ENCODE assay signal across 16 cellular contexts in genomic region chr9:127982912-127983311, GRCh38. TPM values are rescaled to one million over a fixed set of nuclear protein-coding genes. Genes with fewer than 3 reads are reported as not detected.
DNase-seq lines count a peak whose midpoint lies in the region; ATAC-seq and TF ChIP-seq lines count a peak whose summit lies in the region.
"Had no signal": no experiment of that assay in that cellular context is flagged by ENCODE, and none has a peak within 500 bp of the region (broad histone marks: within the 10 kb centered on the region; RNA-seq: fewer than 3 reads in every experiment).

No MANE protein-coding gene starts in this region.

- H3K4me2 ChIP-seq in trophoblast cell (ENCODE audit: low read length), result no peak overlapping the region
- H3K4me2 ChIP-seq in hepatocyte, result no peak overlapping the region

- H3K4ac ChIP-seq in trophoblast cell (ENCODE audit: low read depth, low read length), result no peak overlapping the region

- no peaks in the 10 kb centered on the region for H3K9me2 ChIP-seq in hepatocyte (replicated peaks; ENCODE audit: insufficient read depth)

- H3K27ac ChIP-seq in body of pancreas (peak overlapping the region in 3 of 4 donors; percentile 35 to 38 (median 37)), trophoblast cell (ENCODE audit: low read depth, low read length) (no peak overlapping the region), hepatocyte (no peak overlapping the region)
- H3K27ac ChIP-seq: HL-60 had no signal

- H4K91ac ChIP-seq in trophoblast cell (ENCODE audit: low read depth, low read length), result peak overlapping the region; percentile 47

- H3K36me3 Mint-ChIP-seq in activated CD8-positive, alpha-beta memory T cell treated with anti-CD3 and anti-CD28 coated beads, Interleukin-2, amount 10 ng/mL, durations not matched to agents 7 days and 5 days, result peaks cover 8% of the 10 kb centered on the region

- H3K4me1 Mint-ChIP-seq in activated CD8-positive, alpha-beta memory T cell treated with anti-CD3 and anti-CD28 coated beads, Interleukin-2, amount 10 ng/mL, durations not matched to agents 7 days and 5 days, result peaks cover 32% of the 10 kb centered on the region

- H3K36me3 ChIP-seq in body of pancreas (replicated peaks in 1 of 2; ENCODE audit: insufficient read depth in 1 of 2, low read depth in 2 of 2), result no peaks in the 10 kb centered on the region
- no peaks in the 10 kb centered on the region for H3K36me3 ChIP-seq in trophoblast cell (ENCODE audit: control insufficient read depth in 1 of 2, insufficient read depth in 2 of 2, low read length in 2 of 2)
- H3K36me3 ChIP-seq in hepatocyte (replicated peaks; ENCODE audit: insufficient read depth, low read depth), result no peaks in the 10 kb centered on the region

- no peak for TF ChIP-seq POLR2A in body of pancreas (IDR thresholded peaks at IDR 0.05)

- H2BK120ac ChIP-seq in trophoblast cell (ENCODE audit: insufficient read depth, low read length, poor library complexity), result no peak overlapping the region

- no peaks in the 10 kb centered on the region for H3K9me3 ChIP-seq in body of pancreas
- H3K9me3 ChIP-seq in trophoblast cell (ENCODE audit: insufficient read depth, low read depth, low read length), result no peaks in the 10 kb centered on the region
- no peaks in the 10 kb centered on the region for H3K9me3 ChIP-seq in hepatocyte (ENCODE audit: low read depth)

- WGBS in body of pancreas, 2 donors, result 80 to 100% methylated on average over 1 of the region's 1 CpG
- no CpG with 5 or more reads among the region's 1 CpG for WGBS in trophoblast cell (ENCODE audit: extremely low coverage, insufficient coverage, insufficient read length)
- WGBS in hepatocyte (ENCODE audit: low lambda C conversion rate, missing lambda C conversion rate), result 100% methylated on average over 1 of the region's 1 CpG

- peak overlapping the region; percentile 19 for H3K27ac Mint-ChIP-seq in activated CD8-positive, alpha-beta memory T cell treated with anti-CD3 and anti-CD28 coated beads, Interleukin-2, amount 10 ng/mL, durations not matched to agents 7 days and 5 days

- peak overlapping the region; percentile 43 for H3K14ac ChIP-seq in trophoblast cell (ENCODE audit: low read length)

- H4K20me1 ChIP-seq in hepatocyte (ENCODE audit: insufficient read depth, poor library complexity, severe bottlenecking), result peaks cover 23% of the 10 kb centered on the region

- H3K27me3 Mint-ChIP-seq in activated CD8-positive, alpha-beta memory T cell treated with anti-CD3 and anti-CD28 coated beads, Interleukin-2, amount 10 ng/mL, durations not matched to agents 7 days and 5 days, result no peaks in the 10 kb centered on the region

- TF ChIP-seq CTCF in body of pancreas (IDR thresholded peaks at IDR 0.05) (no peak), hepatocyte (IDR thresholded peaks at IDR 0.05; ENCODE audit: poor library complexity) (no peak)

- no peak overlapping the region for H3K4me3 ChIP-seq in body of pancreas
- H3K4me3 ChIP-seq in trophoblast cell (ENCODE audit: low read depth, low read length), result no peak overlapping the region
- H3K4me3 ChIP-seq in hepatocyte, result no peak overlapping the region
- H3K4me3 ChIP-seq: skin epidermis had no signal

- H4K12ac ChIP-seq in trophoblast cell (ENCODE audit: low read depth, low read length), result no peak overlapping the region

- DNase-seq in activated CD8-positive, alpha-beta memory T cell treated with anti-CD3 and anti-CD28 coated beads, Interleukin-2, amount 10 ng/mL, durations not matched to agents 7 days and 5 days, result no peak
- no peak for DNase-seq in activated CD8-positive, alpha-beta memory T cell treated with anti-CD3 and anti-CD28 coated beads for 24 hours
- DNase-seq in NAMALWA (ENCODE audit: low spot score) (peak; percentile 51), body of pancreas (no peak), trophoblast cell (no peak), hepatocyte (ENCODE audit: low spot score) (no peak), NCI-H748 treated with DMSO at 0.1 percent for 48 hours (lab: John Stamatoyannopoulos, UW) (no peak)
- DNase-seq: ACHN, dermis blood vessel endothelial cell, DMS 273 treated with DMSO at 0.1 percent for 48 hours, NCI-H1930, NCI-H82, nucleus accumbens had no signal

- H2AFZ ChIP-seq in trophoblast cell (ENCODE audit: insufficient read depth, low read length, poor library complexity) (no peak overlapping the region), hepatocyte (no peak overlapping the region)

- H2BK12ac ChIP-seq in trophoblast cell (ENCODE audit: low read length), result peak overlapping the region; percentile 34

- peak overlapping the region; percentile 17 for H2AK5ac ChIP-seq in trophoblast cell (ENCODE audit: low read length)

- H3K9me3 Mint-ChIP-seq in activated CD8-positive, alpha-beta memory T cell treated with anti-CD3 and anti-CD28 coated beads, Interleukin-2, amount 10 ng/mL, durations not matched to agents 7 days and 5 days (ENCODE audit: low read depth), result no peaks in the 10 kb centered on the region

- H3K79me1 ChIP-seq in trophoblast cell (ENCODE audit: low read length), result peaks cover 19% of the 10 kb centered on the region

- no peak for ATAC-seq in activated CD8-positive, alpha-beta memory T cell treated with anti-CD3 and anti-CD28 coated beads, Interleukin-2, amount 10 ng/mL, durations not matched to agents 7 days and 5 days
- no peak for ATAC-seq in body of pancreas
- no peak for ATAC-seq in GM18511 (IDR thresholded peaks at IDR 0.05; ENCODE audit: unreplicated experiment)

- H4K8ac ChIP-seq in trophoblast cell (ENCODE audit: low read depth, low read length), result no peak overlapping the region

- intact Hi-C loops in body of pancreas (cut with DNase I), result no loop called here

- H3K27me3 ChIP-seq in body of pancreas (no peaks in the 10 kb centered on the region), trophoblast cell (ENCODE audit: insufficient read depth, low read length) (no peaks in the 10 kb centered on the region), hepatocyte (no peaks in the 10 kb centered on the region)

- CTCF ChIA-PET in activated CD8-positive, alpha-beta memory T cell treated with anti-CD3 and anti-CD28 coated beads, Interleukin-2, amount 10 ng/mL, durations not matched to agents 7 days and 5 days (lab: Charles Lee), result interaction anchor here (3.8 to 7.2 kb wide), 3 partner anchors 28 to 52 kb away, joined by 12 to 64 read pairs (median 29); no protein-coding TSS in a partner anchor

- H3K79me2 ChIP-seq in trophoblast cell (ENCODE audit: control insufficient read depth, insufficient read depth, low read length, poor library complexity) (peaks cover 26% of the 10 kb centered on the region), hepatocyte (peaks cover 35% of the 10 kb centered on the region)

- no peak overlapping the region for H3K4me3 Mint-ChIP-seq in activated CD8-positive, alpha-beta memory T cell treated with anti-CD3 and anti-CD28 coated beads, Interleukin-2, amount 10 ng/mL, durations not matched to agents 7 days and 5 days

- H3K23ac ChIP-seq in trophoblast cell (ENCODE audit: low read length), result no peak overlapping the region

- H3K18ac ChIP-seq in trophoblast cell (ENCODE audit: low read length), result no peak overlapping the region

- H3K4me1 ChIP-seq in body of pancreas, result peaks cover 48% of the 10 kb centered on the region
- peaks cover 15 to 22% of the 10 kb centered on the region in 2 experiments for H3K4me1 ChIP-seq in trophoblast cell (ENCODE audit: control insufficient read depth in 1 of 2, insufficient read depth in 2 of 2, low read length in 2 of 2)
- peaks cover 18% of the 10 kb centered on the region for H3K4me1 ChIP-seq in hepatocyte (ENCODE audit: insufficient read depth)

- no peak overlapping the region for H3K9ac ChIP-seq in trophoblast cell (ENCODE audit: low read length)

- H2BK5ac ChIP-seq in trophoblast cell (ENCODE audit: low read depth, low read length, poor library complexity), result peak overlapping the region; percentile 5

RNA-seq across cellular contexts. Expression of gene EEIG1, which starts 2.1 kb away (rescaled TPM):
- total RNA-seq in activated CD8-positive, alpha-beta memory T cell treated with anti-CD3 and anti-CD28 coated beads, Interleukin-2, amount 10 ng/mL, durations not matched to agents 7 days and 5 days, result 100 to 1,000 TPM in 1 of 2 experiments, 10 to 100 TPM in 1; 60.8 to 116 TPM
- total RNA-seq in body of pancreas, result 10 to 100 TPM; 41.9 to 42.0 TPM
- polyA plus RNA-seq in trophoblast cell (2013), result 131 and 139 TPM in 2 replicates
- 38.1 and 47.9 TPM in 2 replicates for total RNA-seq in hepatocyte
- 43.6 and 44.1 TPM in 2 replicates for polyA plus RNA-seq in hepatocyte

RNA-seq across cellular contexts. Expression of gene DPM2, which starts 45.3 kb away (rescaled TPM):
- total RNA-seq in activated CD8-positive, alpha-beta memory T cell treated with anti-CD3 and anti-CD28 coated beads, Interleukin-2, amount 10 ng/mL, durations not matched to agents 7 days and 5 days, result 10 to 100 TPM; 51.4 to 53.5 TPM
- total RNA-seq in body of pancreas, result 10 to 100 TPM; 23.3 to 39.9 TPM
- 27.7 and 31.0 TPM in 2 replicates for polyA plus RNA-seq in trophoblast cell (2013)
- total RNA-seq in hepatocyte, result 19.2 and 22.4 TPM in 2 replicates
- polyA plus RNA-seq in hepatocyte, result 57.1 and 61.9 TPM in 2 replicates

RNA-seq across cellular contexts. Expression of gene PIP5KL1, which starts 52.3 kb away (rescaled TPM):
- total RNA-seq in activated CD8-positive, alpha-beta memory T cell treated with anti-CD3 and anti-CD28 coated beads, Interleukin-2, amount 10 ng/mL, durations not matched to agents 7 days and 5 days, result 1 to 10 TPM; 1.8 to 2.6 TPM
- total RNA-seq in body of pancreas, result 1 to 10 TPM; 1.3 to 2.6 TPM
- 2.9 and 3.3 TPM in 2 replicates for polyA plus RNA-seq in trophoblast cell (2013)
- total RNA-seq in hepatocyte, result 1.6 and 3.7 TPM in 2 replicates
- 1.4 and 2.5 TPM in 2 replicates for polyA plus RNA-seq in hepatocyte

Comparison
In these comparisons a context has a peak if more than half of its experiments do, and no peak if none do; other contexts are left out.
1. H3K27ac ChIP-seq: peak in body of pancreas (3 of 4); none in trophoblast cell (single experiment) and hepatocyte (single experiment).